Comparison of ENCODE assay signal across 26 cellular contexts in the genomic region with DNA sequence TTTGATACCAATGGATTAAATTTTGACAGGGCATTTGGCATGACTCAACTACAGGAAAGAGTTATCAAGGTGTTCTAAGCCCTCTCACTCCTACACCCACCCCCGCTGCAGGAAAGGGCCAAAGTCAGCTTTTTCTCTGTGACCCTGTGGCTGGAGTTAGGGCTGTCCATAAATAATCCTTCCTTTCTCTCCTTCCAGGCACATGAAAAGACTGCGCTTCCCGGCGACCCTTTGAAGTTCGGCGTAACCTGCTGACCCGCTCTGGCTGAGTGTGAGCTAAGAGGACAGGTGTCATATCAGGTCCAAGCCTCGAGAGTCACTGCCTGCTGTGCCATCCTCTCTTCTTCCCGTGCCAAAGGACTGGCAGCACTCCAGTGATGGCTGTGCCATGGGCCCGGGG. TPM values are rescaled to one million over a fixed set of nuclear protein-coding genes. Genes with fewer than 3 reads are reported as not detected.
DNase-seq lines count a peak whose midpoint lies in the region; ATAC-seq and TF ChIP-seq lines count a peak whose summit lies in the region.
"Had no signal": no experiment of that assay in that cellular context is flagged by ENCODE, and none has a peak within 500 bp of the region (broad histone marks: within the 10 kb centered on the region; RNA-seq: fewer than 3 reads in every experiment).

No MANE protein-coding gene starts in this region.

- H3K27ac Mint-ChIP-seq in neural crest cell (ENCODE audit: unreplicated experiment), result peak overlapping the region; percentile 71
- H3K27ac Mint-ChIP-seq: HFFc6, IgD-negative memory B cell, T-cell had no signal

- peak overlapping the region; percentile 12; the same call in 1 of the 2 replicates for H3K4me2 ChIP-seq in BLaER1
- H3K4me2 ChIP-seq: KMS-11, PC-9 had no signal

- no peak overlapping the region for H3K27ac ChIP-seq in BLaER1
- H3K27ac ChIP-seq: 22Rv1, KMS-11, PC-9, SJCRH30 had no signal

- no peak overlapping the region for H3K9ac ChIP-seq in BLaER1
- H3K9ac ChIP-seq: KMS-11 had no signal

- no peaks in the 10 kb centered on the region for H3K27me3 ChIP-seq in BLaER1
- H3K27me3 ChIP-seq: BE2C had no signal

- peaks cover 8% of the 10 kb centered on the region for H3K27me3 Mint-ChIP-seq in neural crest cell (ENCODE audit: low read depth)
- H3K27me3 Mint-ChIP-seq: IgD-negative memory B cell had no signal

- no peaks in the 10 kb centered on the region for H3K9me3 Mint-ChIP-seq in neural crest cell
- H3K9me3 Mint-ChIP-seq: HFFc6, IgD-negative memory B cell, T-cell had no signal

- no peak for TF ChIP-seq CTCF in neural crest cell (conservative IDR thresholded peaks at IDR 0.05)

- DNase-seq in DMS53 (lab: John Stamatoyannopoulos, UW) (peak; percentile 64), DMS53 treated with DMSO at 0.1 percent for 48 hours (lab: John Stamatoyannopoulos, UW; ENCODE audit: unreplicated experiment) (no peak), SW480 (ENCODE audit: low spot score) (peak; percentile 83), neural crest cell (ENCODE audit: low read depth, low spot score) (no peak), NCI-H1048 (lab: John Stamatoyannopoulos, UW) (no peak)
- DNase-seq: BE2C, H7, HFFc6, MM.1S, NCI-H1417, NCI-H1694 treated with DMSO at 0.1 percent for 48 hours, NCI-H2081, NCI-H2171 treated with DMSO at 0.1 percent for 48 hours, NCI-H345, NCI-H524 treated with DMSO at 0.1 percent for 48 hours, NCI-H774, PC-9, SJCRH30, T-cell had no signal

- H3K36me3 ChIP-seq in BLaER1, result no peaks in the 10 kb centered on the region
- H3K36me3 ChIP-seq: BE2C, SJCRH30 had no signal

- H3K4me3 Mint-ChIP-seq in neural crest cell, result no peak overlapping the region
- H3K4me3 Mint-ChIP-seq: HFFc6, IgD-negative memory B cell, T-cell had no signal

- peaks cover 68% of the 10 kb centered on the region for H3K4me1 ChIP-seq in BLaER1
- H3K4me1 ChIP-seq: BE2C, SJCRH30 had no signal

- H3K4me1 Mint-ChIP-seq in neural crest cell, result peaks cover 12% of the 10 kb centered on the region

- no peaks in the 10 kb centered on the region for H3K36me3 Mint-ChIP-seq in neural crest cell (ENCODE audit: low read depth)
- H3K36me3 Mint-ChIP-seq: IgD-negative memory B cell, T-cell had no signal

- no peaks in the 10 kb centered on the region for H4K20me1 ChIP-seq in BLaER1

- H3K9me3 ChIP-seq in BLaER1, result no peaks in the 10 kb centered on the region
- H3K9me3 ChIP-seq: BE2C, SJCRH30 had no signal

- no peak overlapping the region for H3K4me3 ChIP-seq in BLaER1
- H3K4me3 ChIP-seq: PC-9, SJCRH30 had no signal

- no peak for ATAC-seq in GM21825 (IDR thresholded peaks at IDR 0.05; ENCODE audit: unreplicated experiment)
- ATAC-seq: Right ventricle myocardium inferior, SK-N-SH treated with all-trans-retinoic acid at 6 μM for 48 hours, T-cell had no signal

RNA-seq across cellular contexts. Expression of a gene that starts 25.6 kb away (rescaled TPM):
- total RNA-seq in neural crest cell, result 9.8 and 11.2 TPM in 2 replicates

RNA-seq across cellular contexts. Expression of a gene that starts 29.9 kb away (rescaled TPM):
- 27.4 and 30.5 TPM in 2 replicates for total RNA-seq in neural crest cell

RNA-seq across cellular contexts. Expression of a gene that starts 39.7 kb away (rescaled TPM):
- total RNA-seq in neural crest cell, result 65.8 and 73.8 TPM in 2 replicates

Comparison
In these comparisons a context has a peak if more than half of its experiments do, and no peak if none do; other contexts are left out.
1. DNase-seq: peak in DMS53 (single experiment) and SW480 (single experiment); none in DMS53 treated with DMSO at 0.1 percent for 48 hours (single experiment), neural crest cell (single experiment) and NCI-H1048 (single experiment).